16 cellular contexts compared by ENCODE assay signal in genomic region chr15:44385344-44385942, GRCh38. TPM values are rescaled to one million over a fixed set of nuclear protein-coding genes. Genes with fewer than 3 reads are reported as not detected.
DNase-seq lines count a peak whose midpoint lies in the region; ATAC-seq and TF ChIP-seq lines count a peak whose summit lies in the region.
"Had no signal": no experiment of that assay in that cellular context is flagged by ENCODE, and none has a peak within 500 bp of the region (broad histone marks: within the 10 kb centered on the region; RNA-seq: fewer than 3 reads in every experiment).

No MANE protein-coding gene starts in this region.

- no peaks in the 10 kb centered on the region for H3K9me3 Mint-ChIP-seq in activated CD8-positive, alpha-beta T cell treated with anti-CD3 and anti-CD28 coated beads for 36 hours
- H3K9me3 Mint-ChIP-seq in activated CD8-positive, alpha-beta T cell treated with anti-CD3 and anti-CD28 coated beads, Interleukin-2, amount 10 ng/mL, durations not matched to agents 7 days and 5 days (ENCODE audit: insufficient read depth), result no peaks in the 10 kb centered on the region
- H3K9me3 Mint-ChIP-seq in WTC11, result no peaks in the 10 kb centered on the region
- H3K9me3 Mint-ChIP-seq in osteocyte (ENCODE audit: unreplicated experiment), result no peaks in the 10 kb centered on the region
- no peaks in the 10 kb centered on the region for H3K9me3 Mint-ChIP-seq in activated T-helper 17 cell treated with anti-CD3 and anti-CD28 coated beads, Interleukin-2, amount 50 U/mL, for 72 hours
- H3K9me3 Mint-ChIP-seq: activated naive CD4-positive, alpha-beta T cell treated with anti-CD3 and anti-CD28 coated beads, Interleukin-2, amount 50 U/mL, for 24 hours; brain; CD4-positive, alpha-beta memory T cell had no signal

- 100% methylated on average over 1 of the region's 1 CpG for WGBS in prostate gland

- no peak for TF ChIP-seq POLR2A in prostate gland (IDR thresholded peaks at IDR 0.05)

- intact Hi-C loops in activated CD8-positive, alpha-beta T cell treated with anti-CD3 and anti-CD28 coated beads for 36 hours (cut with micrococcal nuclease), result no loop called here
- intact Hi-C loops in prostate gland (cut with DNase I), result no loop called here

- CTCF ChIA-PET in activated CD8-positive, alpha-beta T cell treated with anti-CD3 and anti-CD28 coated beads for 36 hours (lab: Charles Lee), result interaction anchor here (1.1 kb wide), 1 partner anchor 61 kb away, joined by 3 read pairs; no protein-coding TSS in a partner anchor
- CTCF ChIA-PET in activated CD8-positive, alpha-beta T cell treated with anti-CD3 and anti-CD28 coated beads, Interleukin-2, amount 10 ng/mL, durations not matched to agents 7 days and 5 days (lab: Charles Lee), result no interaction called here
- CTCF ChIA-PET in WTC11 (lab: Charles Lee), result interaction anchor here (1.2 to 1.9 kb wide), 2 partner anchors 15 to 41 kb away, joined by 4 to 6 read pairs; no protein-coding TSS in a partner anchor

- H3K4me3 Mint-ChIP-seq in activated CD8-positive, alpha-beta T cell treated with anti-CD3 and anti-CD28 coated beads for 36 hours, result no peak overlapping the region
- H3K4me3 Mint-ChIP-seq in activated CD8-positive, alpha-beta T cell treated with anti-CD3 and anti-CD28 coated beads, Interleukin-2, amount 10 ng/mL, durations not matched to agents 7 days and 5 days, result no peak overlapping the region
- H3K4me3 Mint-ChIP-seq in WTC11, result no peak overlapping the region
- H3K4me3 Mint-ChIP-seq in osteocyte (ENCODE audit: unreplicated experiment), result no peak overlapping the region
- H3K4me3 Mint-ChIP-seq in activated T-helper 17 cell treated with anti-CD3 and anti-CD28 coated beads, Interleukin-2, amount 50 U/mL, for 72 hours, result no peak overlapping the region
- H3K4me3 Mint-ChIP-seq: activated naive CD4-positive, alpha-beta T cell treated with anti-CD3 and anti-CD28 coated beads, Interleukin-2, amount 50 U/mL, for 24 hours; brain; CD4-positive, alpha-beta memory T cell had no signal

- H3K9me3 ChIP-seq in prostate gland, result no peaks in the 10 kb centered on the region
- H3K9me3 ChIP-seq: transverse colon had no signal

- no peak for TF ChIP-seq CTCF in activated CD8-positive, alpha-beta T cell treated with anti-CD3 and anti-CD28 coated beads for 36 hours (IDR thresholded peaks at IDR 0.05)
- TF ChIP-seq CTCF in WTC11 (IDR thresholded peaks at IDR 0.05) (no peak), osteocyte (IDR thresholded peaks at IDR 0.05) (no peak), prostate gland (IDR thresholded peaks at IDR 0.05) (no peak)

- peaks cover 15% of the 10 kb centered on the region for H3K36me3 Mint-ChIP-seq in activated CD8-positive, alpha-beta T cell treated with anti-CD3 and anti-CD28 coated beads for 36 hours (ENCODE audit: low read depth)
- peaks cover 13% of the 10 kb centered on the region for H3K36me3 Mint-ChIP-seq in activated CD8-positive, alpha-beta T cell treated with anti-CD3 and anti-CD28 coated beads, Interleukin-2, amount 10 ng/mL, durations not matched to agents 7 days and 5 days (ENCODE audit: low read depth)
- H3K36me3 Mint-ChIP-seq in WTC11 (no peaks in the 10 kb centered on the region; the same call in 1 of the 2 replicates), osteocyte (ENCODE audit: unreplicated experiment) (peaks cover 11% of the 10 kb centered on the region)
- H3K36me3 Mint-ChIP-seq in activated T-helper 17 cell treated with anti-CD3 and anti-CD28 coated beads, Interleukin-2, amount 50 U/mL, for 72 hours (ENCODE audit: low read depth), result peaks cover 45% of the 10 kb centered on the region

- no peaks in the 10 kb centered on the region for H3K27me3 ChIP-seq in prostate gland (replicated peaks; ENCODE audit: insufficient read depth)
- H3K27me3 ChIP-seq: transverse colon had no signal

- H3K4me1 Mint-ChIP-seq in activated CD8-positive, alpha-beta T cell treated with anti-CD3 and anti-CD28 coated beads for 36 hours (ENCODE audit: low read depth), result peaks cover 10% of the 10 kb centered on the region
- no peaks in the 10 kb centered on the region for H3K4me1 Mint-ChIP-seq in activated CD8-positive, alpha-beta T cell treated with anti-CD3 and anti-CD28 coated beads, Interleukin-2, amount 10 ng/mL, durations not matched to agents 7 days and 5 days (ENCODE audit: low read depth)
- H3K4me1 Mint-ChIP-seq in WTC11 (no peaks in the 10 kb centered on the region), osteocyte (ENCODE audit: unreplicated experiment) (peaks cover 14% of the 10 kb centered on the region)
- peaks cover 6% of the 10 kb centered on the region for H3K4me1 Mint-ChIP-seq in activated T-helper 17 cell treated with anti-CD3 and anti-CD28 coated beads, Interleukin-2, amount 50 U/mL, for 72 hours
- H3K4me1 Mint-ChIP-seq: activated naive CD4-positive, alpha-beta T cell treated with anti-CD3 and anti-CD28 coated beads, Interleukin-2, amount 50 U/mL, for 24 hours; brain had no signal

- H3K27me3 Mint-ChIP-seq in activated CD8-positive, alpha-beta T cell treated with anti-CD3 and anti-CD28 coated beads for 36 hours, result no peaks in the 10 kb centered on the region
- H3K27me3 Mint-ChIP-seq in activated CD8-positive, alpha-beta T cell treated with anti-CD3 and anti-CD28 coated beads, Interleukin-2, amount 10 ng/mL, durations not matched to agents 7 days and 5 days (ENCODE audit: low read depth), result no peaks in the 10 kb centered on the region
- H3K27me3 Mint-ChIP-seq in WTC11 (ENCODE audit: low read depth), result no peaks in the 10 kb centered on the region
- no peaks in the 10 kb centered on the region for H3K27me3 Mint-ChIP-seq in osteocyte (ENCODE audit: unreplicated experiment)
- no peaks in the 10 kb centered on the region for H3K27me3 Mint-ChIP-seq in activated T-helper 17 cell treated with anti-CD3 and anti-CD28 coated beads, Interleukin-2, amount 50 U/mL, for 72 hours
- H3K27me3 Mint-ChIP-seq: activated naive CD4-positive, alpha-beta T cell treated with anti-CD3 and anti-CD28 coated beads, Interleukin-2, amount 50 U/mL, for 24 hours; brain; CD4-positive, alpha-beta memory T cell had no signal

- no peak for ATAC-seq in activated CD8-positive, alpha-beta T cell treated with anti-CD3 and anti-CD28 coated beads for 36 hours
- ATAC-seq in activated CD8-positive, alpha-beta T cell treated with anti-CD3 and anti-CD28 coated beads, Interleukin-2, amount 10 ng/mL, durations not matched to agents 7 days and 5 days, result no peak
- peak; percentile 35 for ATAC-seq in HG02973 (IDR thresholded peaks at IDR 0.05; ENCODE audit: unreplicated experiment)
- no peak for ATAC-seq in WTC11
- ATAC-seq in activated T-helper 17 cell treated with anti-CD3 and anti-CD28 coated beads, Interleukin-2, amount 50 U/mL, for 72 hours (replicated peaks), result no peak
- ATAC-seq: HCT116 had no signal

- H3K4me3 ChIP-seq in prostate gland, result no peak overlapping the region
- H3K4me3 ChIP-seq: transverse colon had no signal

- H3K4me1 ChIP-seq in prostate gland (replicated peaks), result no peaks in the 10 kb centered on the region

- H3K27ac Mint-ChIP-seq in activated CD8-positive, alpha-beta T cell treated with anti-CD3 and anti-CD28 coated beads for 36 hours, result peak overlapping the region; percentile 30
- H3K27ac Mint-ChIP-seq in activated CD8-positive, alpha-beta T cell treated with anti-CD3 and anti-CD28 coated beads, Interleukin-2, amount 10 ng/mL, durations not matched to agents 7 days and 5 days, result no peak overlapping the region
- no peak overlapping the region for H3K27ac Mint-ChIP-seq in WTC11
- peak overlapping the region; percentile 84 for H3K27ac Mint-ChIP-seq in osteocyte (ENCODE audit: unreplicated experiment)
- H3K27ac Mint-ChIP-seq in activated T-helper 17 cell treated with anti-CD3 and anti-CD28 coated beads, Interleukin-2, amount 50 U/mL, for 72 hours, result no peak overlapping the region
- H3K27ac Mint-ChIP-seq: activated naive CD4-positive, alpha-beta T cell treated with anti-CD3 and anti-CD28 coated beads, Interleukin-2, amount 50 U/mL, for 24 hours; CD4-positive, alpha-beta memory T cell had no signal

- DNase-seq in activated CD8-positive, alpha-beta T cell treated with anti-CD3 and anti-CD28 coated beads for 36 hours, result no peak
- DNase-seq in activated CD8-positive, alpha-beta T cell treated with anti-CD3 and anti-CD28 coated beads, Interleukin-2, amount 10 ng/mL, durations not matched to agents 7 days and 5 days, result no peak
- DNase-seq in WTC11 (ENCODE audit: low spot score) (no peak), osteocyte (ENCODE audit: extremely low spot score, unreplicated experiment) (no peak), prostate gland (ENCODE audit: low spot score) (no peak), NCI-H526 (lab: John Stamatoyannopoulos, UW) (no peak)
- DNase-seq: CD4-positive, alpha-beta memory T cell; kidney glomerular epithelial cell; stimulated activated CD4-positive, alpha-beta T cell treated with anti-CD3 and anti-CD28 coated beads, Interleukin-4, amount 100 ng/mL, for 4 hours; transverse colon had no signal

- POLR2A ChIA-PET in activated CD8-positive, alpha-beta T cell treated with anti-CD3 and anti-CD28 coated beads for 36 hours (lab: Charles Lee), result no interaction called here
- POLR2A ChIA-PET in activated CD8-positive, alpha-beta T cell treated with anti-CD3 and anti-CD28 coated beads, Interleukin-2, amount 10 ng/mL, durations not matched to agents 7 days and 5 days (lab: Charles Lee), result no interaction called here
- POLR2A ChIA-PET in WTC11 (lab: Charles Lee), result interaction anchor here (0.7 kb wide), 1 partner anchor 13 kb away, joined by 3 read pairs; no protein-coding TSS in a partner anchor

- H3K36me3 ChIP-seq in prostate gland, result no peaks in the 10 kb centered on the region

- no peak overlapping the region for H3K27ac ChIP-seq in prostate gland
- H3K27ac ChIP-seq: transverse colon, VCaP had no signal

TF ChIP-seq in WTC11, 78 proteins besides CTCF, POLR2A, EP300 and RAD21 (continues in another document):
- no peak for TF ChIP-seq SOX15 (CRISPR knock-in tag; IDR thresholded peaks at IDR 0.05)
- no peak for TF ChIP-seq NFYB (CRISPR knock-in tag; conservative IDR thresholded peaks at IDR 0.05; ENCODE audit: low read depth)
- no peak for TF ChIP-seq SMAD3 (CRISPR knock-in tag; IDR thresholded peaks at IDR 0.05; ENCODE audit: borderline replicate concordance)
- TF ChIP-seq FOXK1 (CRISPR knock-in tag; IDR thresholded peaks at IDR 0.05), result no peak
- TF ChIP-seq ZNF121 (CRISPR knock-in tag; IDR thresholded peaks at IDR 0.05), result peak; percentile 86

RNA-seq across cellular contexts. Expression of gene CTDSPL2, which starts 42.0 kb away (rescaled TPM):
- 10 to 100 TPM; 74.3 to 75.1 TPM for total RNA-seq in activated CD8-positive, alpha-beta T cell treated with anti-CD3 and anti-CD28 coated beads for 36 hours
- 10 to 100 TPM; 76.6 to 79.0 TPM for total RNA-seq in activated CD8-positive, alpha-beta T cell treated with anti-CD3 and anti-CD28 coated beads, Interleukin-2, amount 10 ng/mL, durations not matched to agents 7 days and 5 days
- total RNA-seq in WTC11 (2021), result 56.8 to 65.2 TPM (median 61.8 TPM) in 3 replicates
- total RNA-seq in osteocyte, result 53.3 and 53.7 TPM in 2 replicates
- 100 to 1,000 TPM in 1 of 2 donors, 10 to 100 TPM in 1; 60.3 to 100 TPM for total RNA-seq in activated T-helper 17 cell treated with anti-CD3 and anti-CD28 coated beads, Interleukin-2, amount 50 U/mL, for 72 hours
- 10 to 100 TPM; 32.5 to 67.5 TPM for total RNA-seq in prostate gland

Comparison
In these comparisons a context has a peak if more than half of its experiments do, and no peak if none do; other contexts are left out.
1. H3K27ac Mint-ChIP-seq: peak in activated CD8-positive, alpha-beta T cell treated with anti-CD3 and anti-CD28 coated beads for 36 hours (single experiment) and osteocyte (single experiment); none in activated CD8-positive, alpha-beta T cell treated with anti-CD3 and anti-CD28 coated beads, Interleukin-2, amount 10 ng/mL, durations not matched to agents 7 days and 5 days (single experiment), WTC11 (single experiment) and activated T-helper 17 cell treated with anti-CD3 and anti-CD28 coated beads, Interleukin-2, amount 50 U/mL, for 72 hours (single experiment).